1 cellular context compared by ENCODE assay signal in genomic region chr22:43850529-43850928, GRCh38.
TF ChIP-seq lines count a peak whose summit lies in the region.

No MANE protein-coding gene starts in this region.

TF ChIP-seq in H1, 55 proteins besides CTCF, POLR2A, EP300 and RAD21:
- TF ChIP-seq CHD1 (IDR thresholded peaks at IDR 0.05; ENCODE audit: low read depth, low read length) (no peak), SP1 (IDR thresholded peaks at IDR 0.05; ENCODE audit: low read depth, low read length) (no peak), PHF8 (conservative IDR thresholded peaks at IDR 0.05; ENCODE audit: low read depth, low read length) (no peak)
